Comparison of ENCODE assay signal across 11 cellular contexts in the genomic region with DNA sequence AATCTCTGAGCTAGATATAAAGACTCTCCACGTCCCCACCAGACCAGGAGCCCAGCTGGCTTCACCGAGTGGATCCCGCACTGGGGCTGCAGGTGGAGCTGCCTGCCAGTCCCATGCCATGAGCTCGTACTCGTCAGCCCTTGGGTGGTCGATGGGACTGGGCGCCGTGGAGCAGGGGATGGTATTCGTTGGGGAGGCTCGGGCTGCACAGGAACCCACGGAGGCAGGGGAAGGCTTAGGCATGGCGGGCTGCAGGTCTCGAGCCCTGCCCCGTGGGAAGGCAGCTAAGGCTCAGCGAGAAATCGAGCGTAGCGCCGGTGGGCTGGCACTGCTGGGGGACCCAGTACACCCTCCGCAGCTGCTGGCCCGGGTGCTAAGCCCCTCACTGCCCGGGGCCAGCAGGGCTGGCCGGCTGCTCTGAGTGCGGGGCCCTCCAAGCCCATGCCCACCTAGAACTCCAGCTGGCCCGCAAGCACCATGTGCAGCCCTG. TPM values are rescaled to one million over a fixed set of nuclear protein-coding genes. Genes with fewer than 3 reads are reported as not detected.
"Had no signal": no experiment of that assay in that cellular context is flagged by ENCODE, and none has a peak within 500 bp of the region (broad histone marks: within the 10 kb centered on the region; RNA-seq: fewer than 3 reads in every experiment).

No MANE protein-coding gene starts in this region.

RNA-seq across cellular contexts. Expression of a gene that starts 40.7 kb away (rescaled TPM):
- total RNA-seq: activated naive CD4-positive, alpha-beta T cell treated with anti-CD3 and anti-CD28 coated beads for 36 hours; activated naive CD4-positive, alpha-beta T cell treated with anti-CD3 and anti-CD28 coated beads, Interleukin-2, amount 50 U/mL, for 72 hours; activated naive CD8-positive, alpha-beta T cell treated with anti-CD3 and anti-CD28 coated beads, Interleukin-2, amount 10 ng/mL, durations not matched to agents 7 days and 5 days; activated T-cell treated with anti-CD3 and anti-CD28 coated beads, Interleukin-2, amount 50 U/mL, for 4 hours; activated T-cell treated with anti-CD3 and anti-CD28 coated beads, Interleukin-2, amount 50 U/mL, for 72 hours; activated T-helper 1 cell treated with anti-CD3 and anti-CD28 coated beads, Interleukin-12 subunit alpha, Interleukin-12 subunit beta, Interleukin-2, Interleukin-4 antibody, amounts not matched to agents 30 ng/mL and 10 ng/mL and 1 ng/mL, durations not matched to agents 14 hours and 24 hours and 36 hours; activated T-helper 17 cell treated with anti-CD3 and anti-CD28 coated beads, Interleukin-2, amount 50 U/mL, for 72 hours; activated T-helper 2 cell treated with anti-CD3 and anti-CD28 coated beads, Interferon-gamma antibody, Interleukin-2, Interleukin-4, amounts not matched to agents 10 μg/mL and 5 μg/mL and 100 μg/mL, durations not matched to agents 14 hours and 24 hours and 36 hours; bronchial epithelial cell; cardiac muscle cell; cardiac septum had no signal
